12 cellular contexts compared by ENCODE assay signal in the genomic region with DNA sequence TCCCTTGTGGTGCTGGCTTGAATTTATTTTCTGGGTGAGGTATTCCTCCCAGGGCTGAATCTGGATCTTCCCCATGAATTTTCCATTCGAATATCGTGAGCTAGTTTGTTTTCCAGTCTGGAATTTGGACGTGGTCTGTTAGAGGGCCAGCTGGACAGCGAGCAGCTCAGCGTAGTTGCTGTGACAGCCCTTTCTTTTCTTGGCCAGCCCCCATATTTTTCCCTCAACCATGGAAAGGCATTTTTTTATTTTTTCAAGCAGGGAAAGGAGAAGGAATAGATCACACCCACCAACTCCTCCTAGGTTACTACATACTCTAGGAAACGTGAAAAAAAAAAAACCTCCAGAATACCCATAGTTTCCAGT.
DNase-seq lines count a peak whose midpoint lies in the region; ATAC-seq and TF ChIP-seq lines count a peak whose summit lies in the region.
"Had no signal": no experiment of that assay in that cellular context is flagged by ENCODE, and none has a peak within 500 bp of the region (broad histone marks: within the 10 kb centered on the region; RNA-seq: fewer than 3 reads in every experiment).

No MANE protein-coding gene starts in this region.

- intact Hi-C loops in dendritic cell treated with granulocyte-macrophage colony-stimulating factor and Interleukin-4, amounts not matched to agents 40 ng/mL and 50 ng/mL, for 4 days (cut with micrococcal nuclease) = no loop called here
- intact Hi-C loops in right lobe of liver (cut with DNase I) = no loop called here

- H3K4me3 ChIP-seq in right lobe of liver = no peak overlapping the region
- H3K4me3 ChIP-seq in skeletal muscle satellite cell (ENCODE audit: low read length) = no peak overlapping the region
- H3K4me3 ChIP-seq: GM12878 had no signal

- DNase-seq in EH (ENCODE audit: low read depth) = peak; percentile 58
- no peak for DNase-seq in right lobe of liver
- no peak for DNase-seq in NCI-H446 (lab: John Stamatoyannopoulos, UW)
- no peak for DNase-seq in activated CD8-positive, alpha-beta memory T cell treated with anti-CD3 and anti-CD28 coated beads for 24 hours
- DNase-seq in NCI-H510A treated with DMSO at 0.1 percent for 48 hours (lab: John Stamatoyannopoulos, UW) = no peak
- DNase-seq: CD8-positive, alpha-beta T cell; effector memory CD4-positive, alpha-beta T cell; NK-92 treated with Interleukin-12 subunit alpha and Interleukin-12 subunit beta, amount 100 ng/mL, for 24 hours had no signal

- ATAC-seq in right lobe of liver = peak; percentile 59 to 86 (median 72)
- no peak for ATAC-seq in HG03159 (IDR thresholded peaks at IDR 0.05; ENCODE audit: unreplicated experiment)
- ATAC-seq: CD8-positive, alpha-beta T cell; GM12878 had no signal

- TF ChIP-seq CTCF in right lobe of liver (IDR thresholded peaks at IDR 0.05) = no peak

- H3K4me1 ChIP-seq in right lobe of liver = peaks cover 0 to 17% (median 6%) of the 10 kb centered on the region in 4 donors
- H3K4me1 ChIP-seq in skeletal muscle satellite cell (ENCODE audit: control insufficient read depth, insufficient read depth, low read length) = peaks cover 19% of the 10 kb centered on the region

- H3K4me3 Mint-ChIP-seq in dendritic cell treated with granulocyte-macrophage colony-stimulating factor and Interleukin-4, amounts not matched to agents 40 ng/mL and 50 ng/mL, for 4 days = no peak overlapping the region
- H3K4me3 Mint-ChIP-seq: CD8-positive, alpha-beta T cell had no signal

- peaks cover 47% of the 10 kb centered on the region for H3K4me1 Mint-ChIP-seq in dendritic cell treated with granulocyte-macrophage colony-stimulating factor and Interleukin-4, amounts not matched to agents 40 ng/mL and 50 ng/mL, for 4 days (ENCODE audit: low read depth)

- no peak for TF ChIP-seq POLR2A in right lobe of liver (IDR thresholded peaks at IDR 0.05)

- H3K27ac ChIP-seq in right lobe of liver = peak overlapping the region; percentile 23 to 66 (median 51)

- peak overlapping the region; percentile 23 for H3K27ac Mint-ChIP-seq in dendritic cell treated with granulocyte-macrophage colony-stimulating factor and Interleukin-4, amounts not matched to agents 40 ng/mL and 50 ng/mL, for 4 days

- H3K36me3 Mint-ChIP-seq in dendritic cell treated with granulocyte-macrophage colony-stimulating factor and Interleukin-4, amounts not matched to agents 40 ng/mL and 50 ng/mL, for 4 days (ENCODE audit: low read depth) = peaks cover 58% of the 10 kb centered on the region

- H3K9me3 ChIP-seq in right lobe of liver (no peaks in the 10 kb centered on the region), skeletal muscle satellite cell (replicated peaks; ENCODE audit: low read length) (no peaks in the 10 kb centered on the region)

- peak overlapping the region; percentile 6 for H3K4me2 ChIP-seq in skeletal muscle satellite cell (ENCODE audit: low read length)

- H3K27me3 ChIP-seq in right lobe of liver = no peaks in the 10 kb centered on the region
- no peaks in the 10 kb centered on the region for H3K27me3 ChIP-seq in skeletal muscle satellite cell (ENCODE audit: control insufficient read depth, insufficient read depth, low read length)

- H3K36me3 ChIP-seq in right lobe of liver (peaks cover 0 to 24% (median 12%) of the 10 kb centered on the region in 4 donors), skeletal muscle satellite cell (ENCODE audit: insufficient read depth, low read length) (peaks cover 13% of the 10 kb centered on the region)

- WGBS in right lobe of liver (ENCODE audit: insufficient coverage, low coverage, low lambda C conversion rate, missing lambda C conversion rate) = 45% methylated on average over 6 of the region's 6 CpGs

- no peaks in the 10 kb centered on the region for H3K27me3 Mint-ChIP-seq in dendritic cell treated with granulocyte-macrophage colony-stimulating factor and Interleukin-4, amounts not matched to agents 40 ng/mL and 50 ng/mL, for 4 days

- peak overlapping the region; percentile 0 for H3K9ac ChIP-seq in skeletal muscle satellite cell (ENCODE audit: low read depth, low read length)

- H3K9me3 Mint-ChIP-seq in dendritic cell treated with granulocyte-macrophage colony-stimulating factor and Interleukin-4, amounts not matched to agents 40 ng/mL and 50 ng/mL, for 4 days = no peaks in the 10 kb centered on the region
- H3K9me3 Mint-ChIP-seq: CD8-positive, alpha-beta T cell had no signal
